ENCODE assay signal across 17 cellular contexts in genomic region chr20:61376541-61377231, GRCh38.
"Had no signal": no experiment of that assay in that cellular context is flagged by ENCODE, and none has a peak within 500 bp of the region (broad histone marks: within the 10 kb centered on the region; RNA-seq: fewer than 3 reads in every experiment).

No MANE protein-coding gene starts in this region.

- H3K4me1 ChIP-seq: left ventricle myocardium inferior, prostate gland, tibial nerve, uterus had no signal

- DNase-seq: islet precursor cell; left ventricle myocardium inferior; mesendoderm; naive B cell; natural killer cell; nephron progenitor cell; ovary; retina; right cardiac atrium; stimulated activated CD4-positive, alpha-beta T cell treated with anti-CD3 and anti-CD28 coated beads, Interleukin-4, amount 100 ng/mL, for 24 hours; stimulated activated naive CD4-positive, alpha-beta T cell; uterus had no signal

- H3K4me3 ChIP-seq: left ventricle myocardium inferior, lung, neural progenitor cell, ovary, prostate gland, skin epidermis, tibial nerve, uterus had no signal

- H3K27me3 ChIP-seq: neural progenitor cell, ovary, tibial nerve, uterus had no signal

- H3K4me2 ChIP-seq: neural progenitor cell had no signal

- H3K9me3 ChIP-seq: ovary, prostate gland, uterus had no signal

- H3K36me3 ChIP-seq: left ventricle myocardium inferior, neural progenitor cell, ovary, prostate gland, tibial nerve, uterus had no signal

- H3K27ac ChIP-seq: left ventricle myocardium inferior, neural progenitor cell, ovary, prostate gland, skin epidermis, tibial nerve, uterus had no signal

- H3K9ac ChIP-seq: neural progenitor cell had no signal

- H2AFZ ChIP-seq: neural progenitor cell had no signal
